In genomic region chr20:43958626-43959025, GRCh38 we compare ENCODE assay signal across 1 cellular context.
TF ChIP-seq lines count a peak whose summit lies in the region.

No MANE protein-coding gene starts in this region.

TF ChIP-seq in HEK293T, 16 proteins besides CTCF, POLR2A, EP300 and RAD21:
- TF ChIP-seq TARDBP (IDR thresholded peaks at IDR 0.05) (no peak), ARNT (IDR thresholded peaks at IDR 0.05) (no peak), SP1 (IDR thresholded peaks at IDR 0.05) (no peak), FOXM1 (IDR thresholded peaks at IDR 0.05; ENCODE audit: borderline replicate concordance) (no peak), FOXA1 (IDR thresholded peaks at IDR 0.05) (no peak), HDGF (IDR thresholded peaks at IDR 0.05; ENCODE audit: borderline replicate concordance) (no peak), ELF4 (IDR thresholded peaks at IDR 0.05) (no peak), L3MBTL2 (conservative IDR thresholded peaks at IDR 0.05) (no peak), FOXK2 (IDR thresholded peaks at IDR 0.05) (no peak), PKNOX1 (IDR thresholded peaks at IDR 0.05) (no peak), CTBP1 (IDR thresholded peaks at IDR 0.05; ENCODE audit: borderline replicate concordance) (no peak), ZNF384 (IDR thresholded peaks at IDR 0.05) (no peak), NFRKB (IDR thresholded peaks at IDR 0.05) (no peak), LEF1 (IDR thresholded peaks at IDR 0.05; ENCODE audit: borderline replicate concordance) (no peak), SUZ12 (IDR thresholded peaks at IDR 0.05) (no peak), BHLHE40 (IDR thresholded peaks at IDR 0.05; ENCODE audit: borderline replicate concordance) (no peak)
TF ChIP-seq in HEK293T: peak in this region for 0.
